In the genomic region with DNA sequence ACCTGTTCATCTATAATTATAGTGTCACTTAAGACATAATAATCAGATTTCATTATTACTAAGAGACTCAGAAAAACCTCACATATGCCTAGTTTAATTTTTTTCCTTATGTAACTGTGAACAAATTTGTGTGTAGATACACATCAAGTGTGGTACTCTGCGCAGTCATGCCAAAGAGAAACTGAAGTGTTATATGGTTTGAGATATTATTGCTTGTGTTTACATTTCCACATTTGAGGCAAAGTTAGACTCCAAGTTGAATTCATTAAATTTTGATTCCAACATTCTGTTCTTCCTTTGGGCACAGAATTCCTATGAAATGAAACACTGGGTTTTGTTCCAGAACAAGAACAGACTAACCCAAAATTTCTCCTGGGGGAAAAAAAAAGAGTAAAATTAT, we compare ENCODE assay signal across 8 cellular contexts. TPM values are rescaled to one million over a fixed set of nuclear protein-coding genes. Genes with fewer than 3 reads are reported as not detected.
DNase-seq lines count a peak whose midpoint lies in the region; ATAC-seq and TF ChIP-seq lines count a peak whose summit lies in the region.

No MANE protein-coding gene starts in this region.

- peaks cover 31% of the 10 kb centered on the region for H3K4me1 ChIP-seq in GM23338 (ENCODE audit: insufficient read depth)
- peaks cover 43% of the 10 kb centered on the region for H3K4me1 ChIP-seq in skeletal muscle satellite cell (ENCODE audit: control insufficient read depth, insufficient read depth, low read length)

- H3K27ac Mint-ChIP-seq in GM23338 (no peak overlapping the region), T-helper 17 cell (peak overlapping the region; percentile 95)

- no peaks in the 10 kb centered on the region for H4K20me1 ChIP-seq in GM23338 (replicated peaks; ENCODE audit: insufficient read depth)

- H3K27me3 ChIP-seq in GM23338 (ENCODE audit: insufficient read depth) (peaks cover 17% of the 10 kb centered on the region), skeletal muscle satellite cell (ENCODE audit: control insufficient read depth, insufficient read depth, low read length) (no peaks in the 10 kb centered on the region)

- H3K79me2 ChIP-seq in GM23338 (replicated peaks; ENCODE audit: insufficient read depth): peaks cover 66% of the 10 kb centered on the region

- H2AFZ ChIP-seq in GM23338: no peak overlapping the region

- H3K4me3 Mint-ChIP-seq in GM23338 (peak overlapping the region; percentile 91), T-helper 17 cell (peak overlapping the region; percentile 92)

- no peaks in the 10 kb centered on the region for H3K9me3 Mint-ChIP-seq in GM23338

- H3K4me2 ChIP-seq in GM23338 (peak overlapping the region; percentile 96; the same call in 1 of the 2 replicates), skeletal muscle satellite cell (ENCODE audit: low read length) (peak overlapping the region; percentile 95)

- no peaks in the 10 kb centered on the region for H3K36me3 Mint-ChIP-seq in GM23338 (ENCODE audit: low read depth)
- H3K36me3 Mint-ChIP-seq in T-helper 17 cell (ENCODE audit: low read depth): peaks cover 7% of the 10 kb centered on the region

- peaks cover 35% of the 10 kb centered on the region for H3K4me1 Mint-ChIP-seq in GM23338
- H3K4me1 Mint-ChIP-seq in T-helper 17 cell: peaks cover 51% of the 10 kb centered on the region

- H3K9me2 ChIP-seq in GM23338 (ENCODE audit: insufficient read depth): no peaks in the 10 kb centered on the region

- no peaks in the 10 kb centered on the region for H3K36me3 ChIP-seq in GM23338 (ENCODE audit: insufficient read depth)
- peaks cover 4% of the 10 kb centered on the region for H3K36me3 ChIP-seq in skeletal muscle satellite cell (ENCODE audit: insufficient read depth, low read length)

- H3K4me3 ChIP-seq in GM23338 (peak overlapping the region; percentile 92; the same call in 1 of the 2 replicates), fibroblast of the aortic adventitia (ENCODE audit: low read depth, low read length) (peak overlapping the region; percentile 74), skeletal muscle satellite cell (ENCODE audit: low read length) (peak overlapping the region; percentile 91)

- peak overlapping the region; percentile 98 for H3K9ac ChIP-seq in skeletal muscle satellite cell (ENCODE audit: low read depth, low read length)

- no peaks in the 10 kb centered on the region for H3K9me3 ChIP-seq in T-helper 17 cell (ENCODE audit: control insufficient read depth, low read length, poor library complexity, severe bottlenecking)
- no peaks in the 10 kb centered on the region for H3K9me3 ChIP-seq in skeletal muscle satellite cell (replicated peaks; ENCODE audit: low read length)

- no peak for DNase-seq in GM23338 (ENCODE audit: low spot score)
- no peak for DNase-seq in T-helper 17 cell
- DNase-seq in fibroblast of the aortic adventitia (ENCODE audit: low read depth): peak; percentile 42
- DNase-seq in COR-L47 (lab: John Stamatoyannopoulos, UW): no peak
- no peak for DNase-seq in activated CD8-positive, alpha-beta memory T cell treated with anti-CD3 and anti-CD28 coated beads, Interleukin-2, amount 50 U/mL, for 48 hours
- DNase-seq in AG08395 (ENCODE audit: low spot score): no peak

- TF ChIP-seq CTCF in GM23338 (conservative IDR thresholded peaks at IDR 0.05; ENCODE audit: low read depth in 2 of 2): no peak
- TF ChIP-seq CTCF in fibroblast of the aortic adventitia (IDR thresholded peaks at IDR 0.05; ENCODE audit: insufficient read depth, low read length): no peak

- H3K27me3 Mint-ChIP-seq in GM23338 (ENCODE audit: insufficient read depth, low read depth, poor library complexity) (peaks cover 11% of the 10 kb centered on the region), T-helper 17 cell (no peaks in the 10 kb centered on the region)

- ATAC-seq in GM23338 (no peak), T-helper 17 cell (no peak), GM18502 (IDR thresholded peaks at IDR 0.05; ENCODE audit: poor library complexity, unreplicated experiment) (no peak)

- H3F3A ChIP-seq in GM23338 (replicated peaks; ENCODE audit: low read depth): no peaks in the 10 kb centered on the region

- no peak overlapping the region for H3K27ac ChIP-seq in GM23338 (ENCODE audit: low read depth)

TF ChIP-seq in GM23338, 12 proteins besides CTCF, POLR2A, EP300 and RAD21:
- TF ChIP-seq CREB1 (CRISPR knock-in tag; IDR thresholded peaks at IDR 0.05; ENCODE audit: low read depth) (no peak), EZH2phosphoT487 (IDR thresholded peaks at IDR 0.05; ENCODE audit: unreplicated experiment) (no peak)
- TF ChIP-seq, protein P1, sequence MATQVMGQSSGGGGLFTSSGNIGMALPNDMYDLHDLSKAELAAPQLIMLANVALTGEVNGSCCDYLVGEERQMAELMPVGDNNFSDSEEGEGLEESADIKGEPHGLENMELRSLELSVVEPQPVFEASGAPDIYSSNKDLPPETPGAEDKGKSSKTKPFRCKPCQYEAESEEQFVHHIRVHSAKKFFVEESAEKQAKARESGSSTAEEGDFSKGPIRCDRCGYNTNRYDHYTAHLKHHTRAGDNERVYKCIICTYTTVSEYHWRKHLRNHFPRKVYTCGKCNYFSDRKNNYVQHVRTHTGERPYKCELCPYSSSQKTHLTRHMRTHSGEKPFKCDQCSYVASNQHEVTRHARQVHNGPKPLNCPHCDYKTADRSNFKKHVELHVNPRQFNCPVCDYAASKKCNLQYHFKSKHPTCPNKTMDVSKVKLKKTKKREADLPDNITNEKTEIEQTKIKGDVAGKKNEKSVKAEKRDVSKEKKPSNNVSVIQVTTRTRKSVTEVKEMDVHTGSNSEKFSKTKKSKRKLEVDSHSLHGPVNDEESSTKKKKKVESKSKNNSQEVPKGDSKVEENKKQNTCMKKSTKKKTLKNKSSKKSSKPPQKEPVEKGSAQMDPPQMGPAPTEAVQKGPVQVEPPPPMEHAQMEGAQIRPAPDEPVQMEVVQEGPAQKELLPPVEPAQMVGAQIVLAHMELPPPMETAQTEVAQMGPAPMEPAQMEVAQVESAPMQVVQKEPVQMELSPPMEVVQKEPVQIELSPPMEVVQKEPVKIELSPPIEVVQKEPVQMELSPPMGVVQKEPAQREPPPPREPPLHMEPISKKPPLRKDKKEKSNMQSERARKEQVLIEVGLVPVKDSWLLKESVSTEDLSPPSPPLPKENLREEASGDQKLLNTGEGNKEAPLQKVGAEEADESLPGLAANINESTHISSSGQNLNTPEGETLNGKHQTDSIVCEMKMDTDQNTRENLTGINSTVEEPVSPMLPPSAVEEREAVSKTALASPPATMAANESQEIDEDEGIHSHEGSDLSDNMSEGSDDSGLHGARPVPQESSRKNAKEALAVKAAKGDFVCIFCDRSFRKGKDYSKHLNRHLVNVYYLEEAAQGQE (IDR thresholded peaks at IDR 0.05; ENCODE audit: unreplicated experiment): no peak
- TF ChIP-seq, protein P2, sequence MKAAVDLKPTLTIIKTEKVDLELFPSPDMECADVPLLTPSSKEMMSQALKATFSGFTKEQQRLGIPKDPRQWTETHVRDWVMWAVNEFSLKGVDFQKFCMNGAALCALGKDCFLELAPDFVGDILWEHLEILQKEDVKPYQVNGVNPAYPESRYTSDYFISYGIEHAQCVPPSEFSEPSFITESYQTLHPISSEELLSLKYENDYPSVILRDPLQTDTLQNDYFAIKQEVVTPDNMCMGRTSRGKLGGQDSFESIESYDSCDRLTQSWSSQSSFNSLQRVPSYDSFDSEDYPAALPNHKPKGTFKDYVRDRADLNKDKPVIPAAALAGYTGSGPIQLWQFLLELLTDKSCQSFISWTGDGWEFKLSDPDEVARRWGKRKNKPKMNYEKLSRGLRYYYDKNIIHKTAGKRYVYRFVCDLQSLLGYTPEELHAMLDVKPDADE (IDR thresholded peaks at IDR 0.05): no peak

RNA-seq across cellular contexts. Expression of a gene that starts 2.2 kb away (rescaled TPM):
- total RNA-seq in GM23338 (2014; rRNA removed; shearing (Covaris generic)): 15.7 and 23.2 TPM in 2 replicates
- polyA plus RNA-seq in GM23338 (2016; fragmentation: Nextera tagmentation; extraction: Ambion mirVana): 8.4 and 9.4 TPM in 2 replicates
- total RNA-seq in T-helper 17 cell (100 to 1,000 TPM; 641 to 725 TPM), fibroblast of the aortic adventitia (ENCODE audit: low replicate concordance) (105 and 465 TPM in 2 replicates)
- total RNA-seq in skeletal muscle satellite cell (2012; rRNA removed): 171 and 173 TPM in 2 replicates
